20 cellular contexts compared by ENCODE assay signal in genomic region chr11:134644489-134645456, GRCh38.
DNase-seq lines count a peak whose midpoint lies in the region; ATAC-seq and TF ChIP-seq lines count a peak whose summit lies in the region.
"Had no signal": no experiment of that assay in that cellular context is flagged by ENCODE, and none has a peak within 500 bp of the region (broad histone marks: within the 10 kb centered on the region; RNA-seq: fewer than 3 reads in every experiment).

No MANE protein-coding gene starts in this region.

- WGBS in neuronal stem cell (ENCODE audit: extremely low coverage in 2 of 2, insufficient read length in 2 of 2, insufficient replicate concordance in 1 of 2), 2 donors: no CpG with 5 or more reads among the region's 20 CpGs

- ATAC-seq in GM23338 (peak; percentile 32), GM18511 (IDR thresholded peaks at IDR 0.05; ENCODE audit: unreplicated experiment) (no peak), HG02970 (IDR thresholded peaks at IDR 0.05; ENCODE audit: low FRiP score, unreplicated experiment) (no peak)
- ATAC-seq: activated T-helper 17 cell treated with anti-CD3 and anti-CD28 coated beads, Interleukin-2, amount 50 U/mL, for 72 hours had no signal

- H3K14ac ChIP-seq in neuronal stem cell (ENCODE audit: low read length): no peak overlapping the region

- peaks cover 16% of the 10 kb centered on the region for H3K27me3 Mint-ChIP-seq in GM23338 (ENCODE audit: insufficient read depth, low read depth, poor library complexity)

- H2AK5ac ChIP-seq in neuronal stem cell (ENCODE audit: low read depth, low read length): no peak overlapping the region

- DNase-seq in DMS79 (lab: John Stamatoyannopoulos, UW) (peak; percentile 90), GM23338 (ENCODE audit: low spot score) (no peak), ecto neural progenitor cell (ENCODE audit: low spot score) (peak; percentile 39), neuronal stem cell (ENCODE audit: low spot score) (no peak), OCI-M1 (lab: John Stamatoyannopoulos, UW) (no peak)
- DNase-seq in activated CD4-positive, alpha-beta T cell treated with anti-CD3 and anti-CD28 coated beads for 4 hours: no peak
- DNase-seq: activated CD4-positive, alpha-beta T cell treated with anti-CD3 and anti-CD28 coated beads for 1 hour; AML-193; erythroblast; foreskin melanocyte; KG1; MV-4-11; NCI-H69; stimulated activated CD4-positive, alpha-beta T cell treated with anti-CD3 and anti-CD28 coated beads, Interleukin-15, amount 100 ng/mL, for 24 hours; T-helper 2 cell had no signal

- H3K9me3 Mint-ChIP-seq in GM23338: no peaks in the 10 kb centered on the region
- H3K9me3 Mint-ChIP-seq: activated T-helper 17 cell treated with anti-CD3 and anti-CD28 coated beads, Interleukin-2, amount 50 U/mL, for 72 hours had no signal

- H3K36me3 Mint-ChIP-seq in GM23338 (ENCODE audit: low read depth): no peaks in the 10 kb centered on the region

- H4K91ac ChIP-seq in neuronal stem cell (ENCODE audit: low read depth, low read length, poor library complexity): no peak overlapping the region

- no peaks in the 10 kb centered on the region for H3K79me1 ChIP-seq in neuronal stem cell (ENCODE audit: low read depth, low read length)

- H3K4me3 ChIP-seq in GM23338: no peak overlapping the region
- H3K4me3 ChIP-seq in neuronal stem cell (ENCODE audit: low read length in 2 of 2): no peak overlapping the region
- H3K4me3 ChIP-seq: dorsolateral prefrontal cortex, SJSA1 had no signal

- no peaks in the 10 kb centered on the region for H4K20me1 ChIP-seq in GM23338 (replicated peaks; ENCODE audit: insufficient read depth)

- no peak for TF ChIP-seq CTCF in GM23338 (conservative IDR thresholded peaks at IDR 0.05; ENCODE audit: low read depth in 2 of 2)

- no peaks in the 10 kb centered on the region for H3K9me3 ChIP-seq in neuronal stem cell (replicated peaks in 1 of 2; ENCODE audit: control insufficient read depth in 2 of 2, insufficient read depth in 1 of 2, low read depth in 1 of 2, low read length in 2 of 2)
- H3K9me3 ChIP-seq: SJSA1 had no signal

- H3K27ac ChIP-seq in GM23338 (ENCODE audit: low read depth) (no peak overlapping the region), neuronal stem cell (replicated peaks; ENCODE audit: low read length) (no peak overlapping the region)
- H3K27ac ChIP-seq: SJSA1 had no signal

- H3K9me2 ChIP-seq in GM23338 (ENCODE audit: insufficient read depth): no peaks in the 10 kb centered on the region

- peak overlapping the region; percentile 84 for H2AFZ ChIP-seq in GM23338
- H2AFZ ChIP-seq in neuronal stem cell (ENCODE audit: low read length): no peak overlapping the region

- H3F3A ChIP-seq in GM23338 (replicated peaks; ENCODE audit: low read depth): no peaks in the 10 kb centered on the region

- H3K4me1 ChIP-seq in GM23338 (ENCODE audit: insufficient read depth) (peaks cover 14% of the 10 kb centered on the region; the same call in 1 of the 2 replicates), neuronal stem cell (ENCODE audit: control insufficient read depth in 2 of 2, insufficient read depth in 1 of 2, low read depth in 1 of 2, low read length in 2 of 2) (peaks cover 0 to 3% of the 10 kb centered on the region in 2 donors)
- H3K4me1 ChIP-seq: SJSA1 had no signal

- H3K27ac Mint-ChIP-seq in GM23338: no peak overlapping the region
- H3K27ac Mint-ChIP-seq: activated T-helper 17 cell treated with anti-CD3 and anti-CD28 coated beads, Interleukin-2, amount 50 U/mL, for 72 hours had no signal

- H3K9ac ChIP-seq in neuronal stem cell (ENCODE audit: low read depth, low read length, poor library complexity): no peak overlapping the region

- H2BK120ac ChIP-seq in neuronal stem cell (ENCODE audit: low read depth, low read length): no peak overlapping the region

- H3K27me3 ChIP-seq in GM23338 (ENCODE audit: insufficient read depth): no peaks in the 10 kb centered on the region
- peaks cover 0 to 31% (median 0%) of the 10 kb centered on the region in 3 experiments for H3K27me3 ChIP-seq in neuronal stem cell (ENCODE audit: control insufficient read depth in 3 of 3, insufficient read depth in 3 of 3, low read depth in 1 of 3, low read length in 3 of 3)
- H3K27me3 ChIP-seq: SJSA1 had no signal

- H2BK15ac ChIP-seq in neuronal stem cell (ENCODE audit: low read length): no peak overlapping the region

- H3K36me3 ChIP-seq in GM23338 (ENCODE audit: insufficient read depth) (no peaks in the 10 kb centered on the region), neuronal stem cell (replicated peaks in 1 of 2; ENCODE audit: control insufficient read depth in 2 of 2, insufficient read depth in 2 of 2, low read length in 2 of 2) (no peaks in the 10 kb centered on the region)
- H3K36me3 ChIP-seq: SJSA1 had no signal

- H3K4ac ChIP-seq in neuronal stem cell (ENCODE audit: low read length): no peak overlapping the region

- H3K4me1 Mint-ChIP-seq in GM23338: peaks cover 43% of the 10 kb centered on the region

- no peak overlapping the region for H2BK5ac ChIP-seq in neuronal stem cell (ENCODE audit: low read length)

- H2BK12ac ChIP-seq in neuronal stem cell (ENCODE audit: low read length): no peak overlapping the region

- peak overlapping the region; percentile 5 for H3K18ac ChIP-seq in neuronal stem cell (ENCODE audit: low read length)

- no peak overlapping the region for H4K8ac ChIP-seq in neuronal stem cell (ENCODE audit: low read depth, low read length)

- H3K4me2 ChIP-seq in GM23338 (no peak overlapping the region), neuronal stem cell (ENCODE audit: insufficient read depth, low read length, poor library complexity, severe bottlenecking) (no peak overlapping the region)

- H3K23ac ChIP-seq in neuronal stem cell (ENCODE audit: low read depth, low read length, poor library complexity): no peak overlapping the region

- no peak overlapping the region for H3K4me3 Mint-ChIP-seq in GM23338
- H3K4me3 Mint-ChIP-seq: activated T-helper 17 cell treated with anti-CD3 and anti-CD28 coated beads, Interleukin-2, amount 50 U/mL, for 72 hours had no signal

- H3K79me2 ChIP-seq in GM23338 (replicated peaks; ENCODE audit: insufficient read depth): no peaks in the 10 kb centered on the region

TF ChIP-seq in GM23338, 12 proteins besides CTCF, POLR2A, EP300 and RAD21:
- TF ChIP-seq EZH2phosphoT487 (IDR thresholded peaks at IDR 0.05; ENCODE audit: unreplicated experiment) (no peak), EZH2 (IDR thresholded peaks at IDR 0.05; ENCODE audit: low read depth, unreplicated experiment) (no peak), POLR2AphosphoS5 (IDR thresholded peaks at IDR 0.05; ENCODE audit: low read depth) (no peak)

Comparison
In these comparisons a context has a peak if more than half of its experiments do, and no peak if none do; other contexts are left out.
1. DNase-seq: peak in DMS79 (single experiment) and ecto neural progenitor cell (single experiment); none in GM23338 (single experiment), neuronal stem cell (single experiment), OCI-M1 (single experiment) and activated CD4-positive, alpha-beta T cell treated with anti-CD3 and anti-CD28 coated beads for 4 hours (0 of 2).